ENCODE assay signal across 10 cellular contexts in genomic region chr1:183306317-183307042, GRCh38.
A peak's percentile ranks its signal among the peaks of the same experiment; 100 is the strongest.
DNase-seq lines count a peak whose midpoint lies in the region; ATAC-seq and TF ChIP-seq lines count a peak whose summit lies in the region.
"Had no signal": no experiment of that assay in that cellular context is flagged by ENCODE, and none has a peak within 500 bp of the region (broad histone marks: within the 10 kb centered on the region; RNA-seq: fewer than 3 reads in every experiment).

No MANE protein-coding gene starts in this region.

- peaks cover 33 to 98% of the 10 kb centered on the region in 2 donors for H3K4me1 ChIP-seq in thoracic aorta (ENCODE audit: control insufficient read depth in 1 of 2, low read depth in 2 of 2)

- no peak overlapping the region for H3K4me3 ChIP-seq in NB4 (ENCODE audit: low read depth, low read length)
- no peak overlapping the region for H3K4me3 ChIP-seq in epithelial cell of proximal tubule (ENCODE audit: low read depth, low read length)
- no peak overlapping the region for H3K4me3 ChIP-seq in thoracic aorta

- H3K27ac ChIP-seq in thoracic aorta, result peak overlapping the region; percentile 72 to 97

- TF ChIP-seq CTCF in NB4 (IDR thresholded peaks at IDR 0.05; ENCODE audit: low read depth, low read length), result peak; percentile 6
- TF ChIP-seq CTCF in epithelial cell of proximal tubule (conservative IDR thresholded peaks at IDR 0.05; ENCODE audit: low read depth, low read length), result peak; percentile 48
- TF ChIP-seq CTCF in thoracic aorta (IDR thresholded peaks at IDR 0.05), result peak; percentile 16

- no peak for TF ChIP-seq POLR2A in NB4 (IDR thresholded peaks at IDR 0.05; ENCODE audit: extremely low read depth, insufficient read length)

- no peaks in the 10 kb centered on the region for H3K9me3 ChIP-seq in thoracic aorta

- no peaks in the 10 kb centered on the region for H3K27me3 ChIP-seq in thoracic aorta (replicated peaks; ENCODE audit: insufficient read depth)

- no peak for ATAC-seq in thoracic aorta (ENCODE audit: insufficient number of reproducible peaks, low FRiP score, low read depth)
- no peak for ATAC-seq in HG03342 (IDR thresholded peaks at IDR 0.05; ENCODE audit: unreplicated experiment)

- H3K36me3 ChIP-seq in thoracic aorta, result no peaks in the 10 kb centered on the region

- DNase-seq in NCI-H345 (lab: John Stamatoyannopoulos, UW) (peak; percentile 7), NCI-H345 treated with DMSO at 0.1 percent for 48 hours (lab: John Stamatoyannopoulos, UW; ENCODE audit: unreplicated experiment) (no peak), NB4 (ENCODE audit: low read depth) (peak; percentile 25), epithelial cell of proximal tubule (ENCODE audit: low read depth) (no peak), thoracic aorta (ENCODE audit: low spot score) (no peak), iPS-NIHi7 (ENCODE audit: extremely low spot score) (no peak)
- no peak for DNase-seq in stimulated activated CD4-positive, alpha-beta T cell treated with anti-CD3 and anti-CD28 coated beads, Interleukin-4, amount 100 ng/mL, for 4 hours
- DNase-seq: activated CD4-positive, alpha-beta T cell treated with anti-CD3 and anti-CD28 coated beads for 4 hours; CD4-positive, alpha-beta memory T cell had no signal

Comparison
In these comparisons a context has a peak if more than half of its experiments do, and no peak if none do; other contexts are left out.
1. DNase-seq: peak in NCI-H345 (single experiment) and NB4 (single experiment); none in NCI-H345 treated with DMSO at 0.1 percent for 48 hours (single experiment), epithelial cell of proximal tubule (single experiment), thoracic aorta (single experiment), stimulated activated CD4-positive, alpha-beta T cell treated with anti-CD3 and anti-CD28 coated beads, Interleukin-4, amount 100 ng/mL, for 4 hours (0 of 2) and iPS-NIHi7 (single experiment).
2. Peak in every context shown above with its lines, with median percentiles within 50 percentile points of each other: CTCF ChIP-seq.